2 cellular contexts compared by ENCODE assay signal in the genomic region with DNA sequence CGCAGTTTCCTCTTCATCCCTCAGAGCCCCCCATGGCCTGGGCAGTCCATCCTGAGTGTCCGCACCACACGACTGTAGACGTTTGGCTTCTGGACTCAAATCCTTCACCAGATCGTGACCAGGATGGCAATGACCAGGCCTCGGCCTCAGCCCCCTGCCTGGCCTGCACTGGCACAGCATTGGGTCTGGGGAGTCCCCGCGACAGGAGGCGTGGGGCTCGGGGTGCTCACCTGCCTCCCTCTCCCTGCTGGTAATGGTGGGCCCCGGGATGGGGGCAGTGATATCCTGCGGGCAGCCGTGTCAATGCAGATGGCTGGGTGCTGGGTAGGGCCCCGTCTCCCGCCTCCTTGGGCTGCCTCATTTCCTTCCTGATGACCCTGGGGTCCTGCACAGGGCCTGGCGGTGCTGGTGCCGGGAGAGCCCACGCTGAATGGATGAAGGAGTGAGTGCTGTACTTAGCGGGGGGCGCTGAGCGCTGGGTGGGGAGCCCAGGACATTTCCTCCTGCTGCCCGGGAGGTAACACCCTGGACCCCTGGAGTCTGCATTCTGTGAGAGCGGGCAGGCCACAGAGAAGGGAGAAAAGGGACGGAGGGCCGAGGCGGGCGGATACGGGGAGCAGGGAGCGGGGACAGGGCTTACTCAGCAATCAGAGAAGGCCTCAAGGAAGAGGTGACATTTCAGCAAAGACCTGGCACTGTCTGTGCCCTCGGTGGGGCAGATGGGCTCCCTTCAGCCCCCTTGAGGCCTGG.
TF ChIP-seq lines count a peak whose summit lies in the region.

No MANE protein-coding gene starts in this region.

TF ChIP-seq in IMR-90, 13 proteins besides CTCF, POLR2A, EP300 and RAD21:
- no peak for TF ChIP-seq USF2 (IDR thresholded peaks at IDR 0.05; ENCODE audit: low read depth, low read length)
- no peak for TF ChIP-seq RCOR1 (IDR thresholded peaks at IDR 0.05; ENCODE audit: insufficient replicate concordance, low read length)
- no peak for TF ChIP-seq MAFK (IDR thresholded peaks at IDR 0.05; ENCODE audit: low read depth, low read length)
- no peak for TF ChIP-seq RFX5 (IDR thresholded peaks at IDR 0.05; ENCODE audit: low read depth, low read length)
- no peak for TF ChIP-seq MXI1 (IDR thresholded peaks at IDR 0.05; ENCODE audit: borderline replicate concordance, low read depth, low read length)
- no peak for TF ChIP-seq BHLHE40 (IDR thresholded peaks at IDR 0.05; ENCODE audit: low read depth, low read length)
- TF ChIP-seq MAZ (IDR thresholded peaks at IDR 0.05; ENCODE audit: borderline replicate concordance, low read depth, low read length) = no peak
- no peak for TF ChIP-seq NFE2L2 (IDR thresholded peaks at IDR 0.05; ENCODE audit: low read depth, low read length)

TF ChIP-seq in GM12878, 131 proteins besides CTCF, POLR2A, EP300 and RAD21:
- TF ChIP-seq RBBP5 (conservative IDR thresholded peaks at IDR 0.05) = no peak
